In the genomic region with DNA sequence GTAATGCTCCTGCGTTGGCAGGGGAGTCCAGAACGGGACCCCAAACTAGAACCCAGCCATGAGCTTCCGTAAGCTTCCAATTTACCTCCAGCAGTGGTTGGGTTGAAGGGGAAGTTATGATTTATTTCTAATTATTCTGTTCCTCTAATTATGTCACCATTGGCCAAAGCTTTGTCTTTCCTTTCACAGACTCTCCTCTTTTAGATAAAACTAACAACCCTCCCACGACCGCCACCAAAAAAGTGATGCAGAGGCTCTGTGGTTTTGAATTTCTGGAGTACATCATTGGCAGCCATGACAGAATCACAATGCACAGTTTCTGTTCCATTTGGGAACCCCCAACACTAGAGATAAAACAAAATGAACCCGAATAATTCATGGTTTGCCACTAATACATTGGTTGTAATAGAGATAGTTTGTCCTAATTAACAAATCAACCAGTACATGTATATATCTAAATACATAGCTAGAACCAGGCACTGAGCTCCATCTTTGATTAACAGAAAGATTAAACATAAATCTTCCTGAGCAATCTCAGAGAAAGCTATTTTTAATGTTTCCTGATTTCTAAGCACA, we compare ENCODE assay signal across 8 cellular contexts.
DNase-seq lines count a peak whose midpoint lies in the region; ATAC-seq and TF ChIP-seq lines count a peak whose summit lies in the region.

No MANE protein-coding gene starts in this region.

- H3K36me3 ChIP-seq in ACC112 (ENCODE audit: insufficient read depth, low read length), result peaks cover 15% of the 10 kb centered on the region; the same call in 1 of the 2 replicates

- no peaks in the 10 kb centered on the region for H3K27me3 ChIP-seq in ACC112 (ENCODE audit: insufficient read depth, low read length)
- H3K27me3 ChIP-seq in foreskin keratinocyte, result no peaks in the 10 kb centered on the region

- peaks cover 37% of the 10 kb centered on the region for H3K4me1 ChIP-seq in ACC112 (ENCODE audit: control insufficient read depth, insufficient read depth, low read length, unreplicated experiment)
- H3K4me1 ChIP-seq in foreskin keratinocyte, result peaks cover 31% of the 10 kb centered on the region

- TF ChIP-seq CTCF in foreskin keratinocyte (conservative IDR thresholded peaks at IDR 0.05), result no peak

- peak overlapping the region; percentile 99 for H3K27ac ChIP-seq in ACC112 (ENCODE audit: low read depth, low read length)
- H3K27ac ChIP-seq in foreskin keratinocyte, result peak overlapping the region; percentile 89

- H2AFZ ChIP-seq in ACC112 (ENCODE audit: low read length, unreplicated experiment), result no peak overlapping the region

- peak overlapping the region; percentile 90 for H3K4me3 ChIP-seq in ACC112 (ENCODE audit: low read depth, low read length)

- ATAC-seq in HG02973 (IDR thresholded peaks at IDR 0.05; ENCODE audit: unreplicated experiment) (peak; percentile 1), foreskin keratinocyte (no peak)

- H3K79me2 ChIP-seq in ACC112 (ENCODE audit: control insufficient read depth, insufficient read depth, low read length, unreplicated experiment), result peaks cover 55% of the 10 kb centered on the region

- peak; percentile 60 for DNase-seq in activated CD8-positive, alpha-beta memory T cell treated with anti-CD3 and anti-CD28 coated beads, Interleukin-2, amount 50 U/mL, for 4 hours
- DNase-seq in foreskin keratinocyte (no peak), NCI-H2196 treated with DMSO at 0.1 percent for 48 hours (lab: John Stamatoyannopoulos, UW; ENCODE audit: unreplicated experiment) (no peak), KG1 (lab: John Stamatoyannopoulos, UW) (no peak), anterior cingulate cortex (lab: John Stamatoyannopoulos, UW) (no peak)
- DNase-seq in stimulated activated CD4-positive, alpha-beta T cell treated with anti-CD3 and anti-CD28 coated beads, Interleukin-1b, Interleukin-23, amount 100 ng/mL, for 48 hours, result peak; percentile 76

Comparison
In these comparisons a context has a peak if more than half of its experiments do, and no peak if none do; other contexts are left out.
1. DNase-seq: peak in activated CD8-positive, alpha-beta memory T cell treated with anti-CD3 and anti-CD28 coated beads, Interleukin-2, amount 50 U/mL, for 4 hours (single experiment) and stimulated activated CD4-positive, alpha-beta T cell treated with anti-CD3 and anti-CD28 coated beads, Interleukin-1b, Interleukin-23, amount 100 ng/mL, for 48 hours (single experiment); none in foreskin keratinocyte (0 of 2), NCI-H2196 treated with DMSO at 0.1 percent for 48 hours (single experiment), KG1 (single experiment) and anterior cingulate cortex (0 of 58).